ENCODE assay signal across 29 cellular contexts in the genomic region with DNA sequence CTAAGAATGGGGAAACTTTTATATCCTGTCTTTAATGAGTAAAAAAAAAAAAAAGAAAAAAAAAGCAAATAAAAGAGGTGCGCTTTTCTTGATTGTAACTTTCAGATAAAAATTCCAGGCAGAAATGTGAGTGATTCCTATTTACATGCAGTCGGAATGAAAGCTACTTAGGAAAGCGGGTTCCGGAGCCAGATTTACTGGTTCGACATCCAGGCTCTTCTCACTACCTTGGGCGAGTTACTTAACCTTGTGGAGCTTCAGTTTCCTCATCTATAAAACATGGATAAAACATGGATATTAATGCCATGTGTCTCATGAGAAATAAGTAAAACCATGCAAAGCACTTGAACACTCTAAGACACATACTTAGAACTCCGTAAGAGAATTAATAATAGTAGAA.
"Had no signal": no experiment of that assay in that cellular context is flagged by ENCODE, and none has a peak within 500 bp of the region (broad histone marks: within the 10 kb centered on the region; RNA-seq: fewer than 3 reads in every experiment).

No MANE protein-coding gene starts in this region.

- H3K27ac ChIP-seq: adrenal gland, body of pancreas, esophagus muscularis mucosa, gastroesophageal sphincter, WERI-Rb-1 had no signal

- H3K27me3 ChIP-seq: adrenal gland, body of pancreas, esophagus muscularis mucosa, gastroesophageal sphincter had no signal

- H3K4me1 ChIP-seq: adrenal gland, body of pancreas, esophagus muscularis mucosa, gastroesophageal sphincter had no signal

- ATAC-seq: activated CD4-positive, CD25-positive, alpha-beta regulatory T cell treated with anti-CD3 and anti-CD28 coated beads, Interleukin-2, amount 50 U/mL, for 24 hours; activated CD8-positive, alpha-beta T cell treated with anti-CD3 and anti-CD28 coated beads for 36 hours; activated naive CD8-positive, alpha-beta T cell treated with anti-CD3 and anti-CD28 coated beads, Interleukin-2, amount 50 U/mL, for 24 hours; activated T-cell treated with anti-CD3 and anti-CD28 coated beads, Interleukin-2, amount 50 U/mL, for 4 hours; activated T-helper 17 cell treated with anti-CD3 and anti-CD28 coated beads, Interleukin-2, amount 50 U/mL, for 72 hours; body of pancreas; effector memory CD8-positive, alpha-beta T cell; gastroesophageal sphincter; T-cell had no signal

- H3K4me3 ChIP-seq: adrenal gland, body of pancreas, esophagus muscularis mucosa, gastroesophageal sphincter had no signal

- H3K9me3 ChIP-seq: adrenal gland, body of pancreas, esophagus muscularis mucosa, gastroesophageal sphincter had no signal

- DNase-seq: activated B cell treated with CpG ODN at 0.5 μM for 24 hours; activated CD4-positive, alpha-beta T cell treated with anti-CD3 and anti-CD28 coated beads for 48 hours; activated CD4-positive, alpha-beta T cell treated with anti-CD3 and anti-CD28 coated beads, Interleukin-2, amount 50 U/mL, for 1 hour; activated CD4-positive, alpha-beta T cell treated with anti-CD3 and anti-CD28 coated beads, Interleukin-2, amount 50 U/mL, for 48 hours; activated CD8-positive, alpha-beta memory T cell treated with anti-CD3 and anti-CD28 coated beads for 24 hours; activated CD8-positive, alpha-beta T cell treated with anti-CD3 and anti-CD28 coated beads for 36 hours; activated effector memory CD4-positive, alpha-beta T cell treated with anti-CD3 and anti-CD28 coated beads, Interleukin-2, amount 50 U/mL, for 16 hours; activated naive CD4-positive, alpha-beta T cell treated with anti-CD3 and anti-CD28 coated beads for 36 hours; activated naive CD8-positive, alpha-beta T cell treated with anti-CD3 and anti-CD28 coated beads for 36 hours; activated naive CD8-positive, alpha-beta T cell treated with anti-CD3 and anti-CD28 coated beads, Interleukin-2, amount 50 U/mL, for 24 hours; activated T-cell treated with anti-CD3 and anti-CD28 coated beads, Interleukin-2, amount 50 U/mL, for 4 hours; adrenal gland; amygdala; aorta; body of pancreas; caudate nucleus; cortex of kidney; dermis blood vessel endothelial cell; effector CD4-positive, alpha-beta T cell; effector memory CD8-positive, alpha-beta T cell; foreskin melanocyte; SW 1271; T-cell; T1000; WERI-Rb-1 had no signal

- H3K36me3 ChIP-seq: adrenal gland, esophagus muscularis mucosa, gastroesophageal sphincter, WERI-Rb-1 had no signal
